21 cellular contexts compared by ENCODE assay signal in genomic region chr3:188218571-188218970, GRCh38.
DNase-seq lines count a peak whose midpoint lies in the region; ATAC-seq and TF ChIP-seq lines count a peak whose summit lies in the region.
"Had no signal": no experiment of that assay in that cellular context is flagged by ENCODE, and none has a peak within 500 bp of the region (broad histone marks: within the 10 kb centered on the region; RNA-seq: fewer than 3 reads in every experiment).

No MANE protein-coding gene starts in this region.

- H3K4me3 ChIP-seq in DOHH2 (ENCODE audit: low read length) (no peak overlapping the region), esophagus squamous epithelium (peak overlapping the region in 3 of 4 donors; percentile 25 to 52 (median 35)), stomach smooth muscle (ENCODE audit: low read length in 2 of 2) (peak overlapping the region; percentile 76 to 86)
- H3K4me3 ChIP-seq: K562, ovary, SJSA1 had no signal

- no peak for ATAC-seq in GM21576 (IDR thresholded peaks at IDR 0.05; ENCODE audit: unreplicated experiment)
- no peak for ATAC-seq in GM21367 (IDR thresholded peaks at IDR 0.05; ENCODE audit: unreplicated experiment)
- ATAC-seq: CD8-positive, alpha-beta T cell; K562; naive thymus-derived CD4-positive, alpha-beta T cell; sciatic nerve; stimulated activated naive CD8-positive, alpha-beta T cell treated with anti-CD3 and anti-CD28 coated beads, Interleukin-15, Interleukin-2, amounts not matched to agents 100 U/mL and 50 U/mL, for 24 hours; T-helper 17 cell had no signal

- H3K4me1 ChIP-seq in DOHH2 (ENCODE audit: control insufficient read depth, low read length) (peaks cover 81% of the 10 kb centered on the region), esophagus squamous epithelium (peaks cover 0 to 42% (median 7%) of the 10 kb centered on the region in 3 donors), stomach smooth muscle (ENCODE audit: control insufficient read depth, insufficient read depth, low read length) (peaks cover 63% of the 10 kb centered on the region)

- TF ChIP-seq CTCF in DOHH2 (IDR thresholded peaks at IDR 0.05; ENCODE audit: low read depth, low read length, poor library complexity, severe bottlenecking) (no peak), esophagus squamous epithelium (IDR thresholded peaks at IDR 0.05) (no peak)

- peaks cover 30% of the 10 kb centered on the region for H3F3A ChIP-seq in DOHH2 (ENCODE audit: control insufficient read depth, insufficient read depth)

- H3K27ac ChIP-seq in DOHH2 (ENCODE audit: low read depth, low read length), result peak overlapping the region; percentile 90; the same call in 1 of the 2 replicates
- H3K27ac ChIP-seq in esophagus squamous epithelium, result peak overlapping the region; percentile 69 to 92 (median 84)
- H3K27ac ChIP-seq in stomach smooth muscle (ENCODE audit: low read length), result peak overlapping the region; percentile 100
- H3K27ac ChIP-seq: ovary, SJSA1, WERI-Rb-1 had no signal

- peak overlapping the region; percentile 96 to 100 for H3K9ac ChIP-seq in stomach smooth muscle (ENCODE audit: low read length in 2 of 2)

- H3K79me2 ChIP-seq in DOHH2 (ENCODE audit: control insufficient read depth, low read length), result peaks cover 6% of the 10 kb centered on the region; the same call in 1 of the 2 replicates

- H3K9me2 ChIP-seq in DOHH2 (replicated peaks; ENCODE audit: control insufficient read depth, low read length), result no peaks in the 10 kb centered on the region

- DNase-seq in NCI-H2227 (lab: John Stamatoyannopoulos, UW; ENCODE audit: unreplicated experiment) (peak; percentile 59), esophagus squamous epithelium (lab: John Stamatoyannopoulos, UW) (no peak), cerebellar cortex (ENCODE audit: low spot score) (no peak)
- no peak for DNase-seq in activated T-cell treated with anti-CD3 and anti-CD28 coated beads, Interleukin-2, amount 50 U/mL, for 48 hours
- DNase-seq: activated CD4-positive, alpha-beta T cell treated with anti-CD3 and anti-CD28 coated beads, Interleukin-2, amount 50 U/mL, for 4 hours; CD8-positive, alpha-beta T cell; DMS79; hippocampal formation; naive thymus-derived CD4-positive, alpha-beta T cell; NCI-H526 treated with DMSO at 0.1 percent for 48 hours; ovary; stimulated activated naive CD8-positive, alpha-beta T cell treated with anti-CD3 and anti-CD28 coated beads, Interleukin-15, Interleukin-2, amounts not matched to agents 100 U/mL and 50 U/mL, for 24 hours; T-helper 17 cell; WERI-Rb-1 had no signal

- H3K4me2 ChIP-seq in DOHH2 (ENCODE audit: low read length), result peak overlapping the region; percentile 81; the same call in 1 of the 2 replicates

- H3K9me3 ChIP-seq in DOHH2 (ENCODE audit: control insufficient read depth, insufficient read depth, low read length) (no peaks in the 10 kb centered on the region), esophagus squamous epithelium (no peaks in the 10 kb centered on the region), stomach smooth muscle (ENCODE audit: control insufficient read depth in 2 of 2, low read length in 2 of 2) (no peaks in the 10 kb centered on the region)
- H3K9me3 ChIP-seq: ovary, SJSA1 had no signal

- H3K36me3 ChIP-seq in DOHH2 (ENCODE audit: control insufficient read depth, low read length) (peaks cover 9% of the 10 kb centered on the region), esophagus squamous epithelium (peaks cover 0 to 6% (median 0%) of the 10 kb centered on the region in 3 donors), stomach smooth muscle (ENCODE audit: control insufficient read depth in 2 of 2, insufficient read depth in 2 of 2, low read length in 2 of 2) (peaks cover 10 to 31% of the 10 kb centered on the region in 2 donors)
- H3K36me3 ChIP-seq: ovary, WERI-Rb-1 had no signal

- TF ChIP-seq POLR2A in esophagus squamous epithelium (IDR thresholded peaks at IDR 0.05), result no peak

- H3K27me3 ChIP-seq in DOHH2 (ENCODE audit: control insufficient read depth, low read length) (no peaks in the 10 kb centered on the region), esophagus squamous epithelium (no peaks in the 10 kb centered on the region), stomach smooth muscle (ENCODE audit: control insufficient read depth in 1 of 2, insufficient read depth in 2 of 2, low read length in 2 of 2) (no peaks in the 10 kb centered on the region)
- H3K27me3 ChIP-seq: ovary, SJSA1 had no signal

- H4K20me1 ChIP-seq in DOHH2 (ENCODE audit: control insufficient read depth, insufficient read depth, low read depth, low read length), result no peaks in the 10 kb centered on the region

- WGBS in esophagus squamous epithelium, 2 donors, result 63 to 78% methylated on average over 1 of the region's 1 CpG

- intact Hi-C loops in esophagus squamous epithelium (cut with DNase I), result no loop called here
